In genomic region chr4:118284169-118284568, GRCh38 we compare ENCODE assay signal across 12 cellular contexts.
DNase-seq lines count a peak whose midpoint lies in the region; ATAC-seq, FAIRE-seq and TF ChIP-seq lines count a peak whose summit lies in the region.
"Had no signal": no experiment of that assay in that cellular context is flagged by ENCODE, and none has a peak within 500 bp of the region (broad histone marks: within the 10 kb centered on the region; RNA-seq: fewer than 3 reads in every experiment).

No MANE protein-coding gene starts in this region.

- no peaks in the 10 kb centered on the region for H3K27me3 ChIP-seq in SU-DHL-6 (ENCODE audit: low read length)

- H3K9me2 ChIP-seq in SU-DHL-6 (replicated peaks; ENCODE audit: insufficient read depth, low read length), result no peaks in the 10 kb centered on the region

- H3K4me3 ChIP-seq in SU-DHL-6 (ENCODE audit: insufficient read depth, low read length, poor library complexity, severe bottlenecking), result no peak overlapping the region
- H3K4me3 ChIP-seq: thoracic aorta had no signal

- DNase-seq in GM12891 (ENCODE audit: insufficient read length, low spot score), result no peak
- DNase-seq in anterior cingulate cortex (lab: John Stamatoyannopoulos, UW), result no peak
- DNase-seq in NCI-H2196 (lab: John Stamatoyannopoulos, UW; ENCODE audit: unreplicated experiment), result no peak
- DNase-seq in stimulated activated naive CD4-positive, alpha-beta T cell treated with Interleukin-2 at 50 U/mL for 16 hours (lab: John Stamatoyannopoulos, UW), result no peak
- DNase-seq in NCI-H1694 (lab: John Stamatoyannopoulos, UW), result no peak
- DNase-seq: activated T-cell treated with anti-CD3 and anti-CD28 coated beads for 4 hours had no signal

- H3K9me3 ChIP-seq in SU-DHL-6 (ENCODE audit: insufficient read depth, low read length), result no peaks in the 10 kb centered on the region
- H3K9me3 ChIP-seq: thoracic aorta had no signal

- no peak overlapping the region for H2AFZ ChIP-seq in SU-DHL-6 (ENCODE audit: low read depth, low read length, severe bottlenecking)

- peaks cover 62% of the 10 kb centered on the region for H3F3A ChIP-seq in SU-DHL-6 (ENCODE audit: insufficient read depth)

- H3K36me3 ChIP-seq in SU-DHL-6 (ENCODE audit: low read length), result peaks cover 17% of the 10 kb centered on the region
- H3K36me3 ChIP-seq: thoracic aorta had no signal

- no peaks in the 10 kb centered on the region for H4K20me1 ChIP-seq in SU-DHL-6 (ENCODE audit: low read depth, low read length)

- FAIRE-seq in GM12891 (lab: Jason Lieb, UNC), result peak; percentile 82

- no peak for TF ChIP-seq CTCF in SU-DHL-6 (IDR thresholded peaks at IDR 0.05; ENCODE audit: insufficient read depth, low read length, poor library complexity, severe bottlenecking)

- no peak overlapping the region for H3K4me2 ChIP-seq in SU-DHL-6 (ENCODE audit: low read depth, low read length, poor library complexity, severe bottlenecking)

- H3K27ac ChIP-seq in SU-DHL-6 (ENCODE audit: low read depth, low read length), result 0 out of 2 replicates have a peak overlapping the region, but pooled peaks have one; percentile 87
- H3K27ac ChIP-seq: RWPE1, thoracic aorta had no signal

- H3K9ac ChIP-seq in SU-DHL-6 (ENCODE audit: low read length), result no peak overlapping the region

- TF ChIP-seq POLR2A in GM12891 (IDR thresholded peaks at IDR 0.05; ENCODE audit: low read depth, low read length), result no peak

- peaks cover 7% of the 10 kb centered on the region for H3K79me2 ChIP-seq in SU-DHL-6 (ENCODE audit: insufficient read depth, low read length)

- ATAC-seq in GM21360 (IDR thresholded peaks at IDR 0.05; ENCODE audit: unreplicated experiment) (peak; percentile 69), HG03159 (IDR thresholded peaks at IDR 0.05; ENCODE audit: unreplicated experiment) (peak; percentile 69)
- ATAC-seq: left lobe of liver had no signal

TF ChIP-seq in GM12891, 5 proteins besides CTCF, POLR2A, EP300 and RAD21:
- TF ChIP-seq PAX5 (IDR thresholded peaks at IDR 0.05; ENCODE audit: insufficient read depth, low read length, severe bottlenecking), result no peak
- TF ChIP-seq POU2F2 (IDR thresholded peaks at IDR 0.05; ENCODE audit: low read depth, low read length), result no peak
- no peak for TF ChIP-seq TAF1 (IDR thresholded peaks at IDR 0.05; ENCODE audit: low read depth, low read length)
- no peak for TF ChIP-seq SPI1 (IDR thresholded peaks at IDR 0.05; ENCODE audit: low read depth, low read length)
- TF ChIP-seq POLR2AphosphoS5 (IDR thresholded peaks at IDR 0.05; ENCODE audit: low read depth, low read length), result no peak
TF ChIP-seq in GM12891: peak in this region for 0.
